22 cellular contexts compared by ENCODE assay signal in the genomic region with DNA sequence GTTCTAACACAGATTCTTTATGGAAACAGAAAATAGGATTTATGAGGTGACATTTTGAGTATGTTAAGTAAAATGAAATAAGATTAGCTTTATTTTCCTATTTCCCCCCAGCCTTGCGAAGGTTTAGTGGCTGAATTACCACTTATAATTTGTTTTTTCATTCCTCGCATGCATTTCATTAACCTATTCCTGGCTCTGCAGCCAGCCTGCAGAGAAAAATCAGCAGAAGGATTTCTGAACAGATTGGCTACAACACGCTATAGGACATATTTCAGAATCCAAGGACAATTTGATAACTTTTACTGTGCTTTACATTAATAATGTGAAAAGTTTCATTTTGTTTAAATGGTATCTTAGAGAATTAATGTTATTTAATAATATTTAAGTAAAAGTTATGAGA.
A peak's percentile ranks its signal among the peaks of the same experiment; 100 is the strongest.
DNase-seq lines count a peak whose midpoint lies in the region; ATAC-seq and TF ChIP-seq lines count a peak whose summit lies in the region.
"Had no signal": no experiment of that assay in that cellular context is flagged by ENCODE, and none has a peak within 500 bp of the region (broad histone marks: within the 10 kb centered on the region; RNA-seq: fewer than 3 reads in every experiment).

No MANE protein-coding gene starts in this region.

- no TSS peak for BruUV-seq in A673 (replicated peaks; lab: Mats Ljungman, UMichigan)

- H3K4me1 ChIP-seq in A673 (ENCODE audit: insufficient read depth, low read length, poor library complexity, severe bottlenecking) = peaks cover 52% of the 10 kb centered on the region
- H3K4me1 ChIP-seq: A549, BE2C, BLaER1 had no signal

- peak overlapping the region; percentile 83 for H3K9ac ChIP-seq in SK-N-MC (ENCODE audit: insufficient read length)
- H3K9ac ChIP-seq: BLaER1 had no signal

- DNase-seq in A673 (ENCODE audit: low spot score) (peak; percentile 52), SK-N-MC (ENCODE audit: low read depth, low spot score) (no peak), pons (ENCODE audit: low spot score) (peak; percentile 28), DMS153 (lab: John Stamatoyannopoulos, UW) (no peak), NCI-H226 (no peak), MG63 (no peak)
- DNase-seq: ACHN; BE2C; C1 segment of cervical spinal cord; CD4-positive, alpha-beta memory T cell; CD4-positive, CD25-positive, alpha-beta regulatory T cell; CD8-positive, alpha-beta memory T cell; COR-L47; DMS 273 treated with DMSO at 0.1 percent for 48 hours; DMS79 treated with DMSO at 0.1 percent for 48 hours; GF-D8 had no signal

- H3K27ac ChIP-seq in A673 (ENCODE audit: low read depth, low read length, poor library complexity, severe bottlenecking) (peak overlapping the region; percentile 83), SK-N-MC (peak overlapping the region; percentile 98)
- H3K27ac ChIP-seq: 22Rv1, A549, BLaER1 had no signal

- POLR2A ChIA-PET in A673 (lab: Charles Lee; ENCODE audit: low non-redundant PET) = no interaction called here

- peaks cover 7% of the 10 kb centered on the region for H3K36me3 Mint-ChIP-seq in brain
- H3K36me3 Mint-ChIP-seq: CD14-positive monocyte; CD4-positive, alpha-beta memory T cell; CD4-positive, CD25-positive, alpha-beta regulatory T cell; CD8-positive, alpha-beta memory T cell had no signal

- TF ChIP-seq CTCF in A673 (conservative IDR thresholded peaks at IDR 0.05; ENCODE audit: low read depth, low read length) (no peak), brain (conservative IDR thresholded peaks at IDR 0.05) (no peak)

- peaks cover 3% of the 10 kb centered on the region for H3K27me3 Mint-ChIP-seq in brain
- H3K27me3 Mint-ChIP-seq: CD4-positive, CD25-positive, alpha-beta regulatory T cell had no signal

- H3K9me3 ChIP-seq in A673 (ENCODE audit: low read depth, low read length, poor library complexity, severe bottlenecking) (no peaks in the 10 kb centered on the region), SK-N-MC (ENCODE audit: low read depth, low read length) (no peaks in the 10 kb centered on the region; the same call in 1 of the 2 replicates), MG63 (no peaks in the 10 kb centered on the region)
- H3K9me3 ChIP-seq: A549, BE2C, BLaER1 had no signal

- no peaks in the 10 kb centered on the region for H3K9me3 Mint-ChIP-seq in brain
- H3K9me3 Mint-ChIP-seq: CD4-positive, alpha-beta memory T cell had no signal

- CTCF ChIA-PET in A673 (lab: Charles Lee) = no interaction called here

- no peaks in the 10 kb centered on the region for H3K36me3 ChIP-seq in A673 (ENCODE audit: insufficient read depth, low read length, poor library complexity, severe bottlenecking)
- peaks cover 7% of the 10 kb centered on the region for H3K36me3 ChIP-seq in SK-N-MC (ENCODE audit: insufficient read depth, low read length)
- no peaks in the 10 kb centered on the region for H3K36me3 ChIP-seq in MG63
- H3K36me3 ChIP-seq: BE2C, BLaER1 had no signal

- intact Hi-C loops in A673 (cut with micrococcal nuclease; ENCODE audit: unreplicated experiment) = no loop called here

- H3K4me3 Mint-ChIP-seq in brain = peak overlapping the region in 3 of 5 experiments; percentile 29 to 80 (median 46)
- H3K4me3 Mint-ChIP-seq: CD14-positive monocyte; CD4-positive, alpha-beta memory T cell; CD4-positive, CD25-positive, alpha-beta regulatory T cell; CD8-positive, alpha-beta memory T cell had no signal

- peak overlapping the region; percentile 23 for H3K4me3 ChIP-seq in A673 (ENCODE audit: low read depth, low read length, poor library complexity, severe bottlenecking)
- peak overlapping the region; percentile 77 for H3K4me3 ChIP-seq in SK-N-MC
- no peak overlapping the region for H3K4me3 ChIP-seq in MG63
- H3K4me3 ChIP-seq: A549, BLaER1 had no signal

- H3K27me3 ChIP-seq in A673 (replicated peaks; ENCODE audit: insufficient read depth, low read depth, low read length, poor library complexity) (no peaks in the 10 kb centered on the region), MG63 (no peaks in the 10 kb centered on the region)
- H3K27me3 ChIP-seq: BE2C, BLaER1 had no signal

- H3K27ac Mint-ChIP-seq in brain = peak overlapping the region in 1 of 5 experiments; percentile 97
- H3K27ac Mint-ChIP-seq: CD14-positive monocyte; CD4-positive, alpha-beta memory T cell; CD4-positive, CD25-positive, alpha-beta regulatory T cell; CD8-positive, alpha-beta memory T cell had no signal

- H3K4me1 Mint-ChIP-seq in brain = peaks cover 54% of the 10 kb centered on the region
- H3K4me1 Mint-ChIP-seq: CD14-positive monocyte; CD4-positive, CD25-positive, alpha-beta regulatory T cell; CD8-positive, alpha-beta memory T cell had no signal

- no peak for ATAC-seq in GM18519 (IDR thresholded peaks at IDR 0.05; ENCODE audit: low FRiP score, unreplicated experiment)
- ATAC-seq: A549 had no signal

Comparison
In these comparisons a context has a peak if more than half of its experiments do, and no peak if none do; other contexts are left out.
1. DNase-seq: peak in A673 (single experiment) and pons (single experiment); none in SK-N-MC (single experiment), DMS153 (single experiment), NCI-H226 (single experiment) and MG63 (single experiment).